In the genomic region with DNA sequence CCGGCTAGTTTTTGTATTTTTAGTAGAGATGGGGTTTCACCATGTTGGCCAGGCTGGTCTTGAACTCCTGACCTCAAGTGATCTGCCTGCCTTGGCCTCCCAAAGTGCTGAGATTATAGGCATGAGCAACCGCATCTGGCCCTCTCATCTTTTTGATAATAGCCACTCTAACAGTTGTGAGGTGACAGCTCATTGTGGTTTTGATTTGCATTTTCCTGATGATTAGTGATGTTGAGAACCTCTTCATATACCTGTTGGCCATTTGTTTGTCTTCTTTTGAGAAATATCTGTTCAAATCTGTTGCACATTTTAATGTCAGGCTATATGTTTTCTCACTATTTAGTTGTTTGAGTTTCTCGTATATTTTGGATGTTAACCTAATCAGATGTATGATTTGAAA, we compare ENCODE assay signal across 7 cellular contexts.
A peak's percentile ranks its signal among the peaks of the same experiment; 100 is the strongest.
DNase-seq lines count a peak whose midpoint lies in the region; ATAC-seq, FAIRE-seq and TF ChIP-seq lines count a peak whose summit lies in the region.
"Not testable (repeated sequence)": the region's sequence is repeated elsewhere in the genome, so short reads cannot be mapped to it uniquely, and the experiment has no call there.

No MANE protein-coding gene starts in this region.

- not testable (repeated sequence) for H3K4me3 ChIP-seq in OCI-LY1 (ENCODE audit: low read depth, low read length, poor library complexity, severe bottlenecking)

- peak; percentile 77 for FAIRE-seq in GM12892 (lab: Jason Lieb, UNC)

- H3K9me2 ChIP-seq in OCI-LY1 (ENCODE audit: low read depth, low read length) = not testable (repeated sequence)

- H3K4me2 ChIP-seq in OCI-LY1 (ENCODE audit: low read length) = not testable (repeated sequence)

- not testable (repeated sequence) for H3K9me3 Mint-ChIP-seq in stimulated activated naive B cell treated with anti-CD40 and anti-IgM and Interleukin-4, amounts not matched to agents 10 μg/mL and 1 μg/mL and 100 μg/mL, for 72 hours

- not testable (repeated sequence) for H3F3A ChIP-seq in OCI-LY1 (ENCODE audit: insufficient read depth, low read length)

- not testable (repeated sequence) for H4K20me1 ChIP-seq in OCI-LY1 (ENCODE audit: insufficient read depth, low read length)

- not testable (repeated sequence) for H3K27me3 ChIP-seq in OCI-LY1 (ENCODE audit: insufficient read depth, low read length)

- H3K4me3 Mint-ChIP-seq in stimulated activated naive B cell treated with anti-CD40 and anti-IgM and Interleukin-4, amounts not matched to agents 10 μg/mL and 1 μg/mL and 100 μg/mL, for 72 hours = not testable (repeated sequence)

- H3K9ac ChIP-seq in OCI-LY1 (ENCODE audit: low read length) = not testable (repeated sequence)

- not testable (repeated sequence) for H3K36me3 ChIP-seq in OCI-LY1 (ENCODE audit: insufficient read depth, low read length)

- not testable (repeated sequence) for TF ChIP-seq CTCF in OCI-LY1 (IDR thresholded peaks at IDR 0.05; ENCODE audit: low read length)

- not testable (repeated sequence) for H3K9me3 ChIP-seq in OCI-LY1 (ENCODE audit: low read length)

- not testable (repeated sequence) for H3K27ac Mint-ChIP-seq in stimulated activated naive B cell treated with anti-CD40 and anti-IgM and Interleukin-4, amounts not matched to agents 10 μg/mL and 1 μg/mL and 100 μg/mL, for 72 hours

- H3K4me1 Mint-ChIP-seq in stimulated activated naive B cell treated with anti-CD40 and anti-IgM and Interleukin-4, amounts not matched to agents 10 μg/mL and 1 μg/mL and 100 μg/mL, for 72 hours = peaks cover 25 to 47% of the 10 kb centered on the region in 2 donors

- H3K79me2 ChIP-seq in OCI-LY1 (ENCODE audit: insufficient read depth, low read length) = not testable (repeated sequence)

- H2AFZ ChIP-seq in OCI-LY1 (ENCODE audit: low read length) = not testable (repeated sequence)

- H3K27ac ChIP-seq in OCI-LY1 (ENCODE audit: low read depth, low read length, poor library complexity, severe bottlenecking) = peak overlapping the region; percentile 23

- DNase-seq in GM12892 (ENCODE audit: insufficient read length); stimulated activated naive B cell treated with anti-CD40 and anti-IgM and Interleukin-4, amounts not matched to agents 10 μg/mL and 1 μg/mL and 100 μg/mL, for 72 hours: not testable (repeated sequence)

- TF ChIP-seq POLR2A in GM12892 (IDR thresholded peaks at IDR 0.05; ENCODE audit: low read depth, low read length) = not testable (repeated sequence)

- H3K27me3 Mint-ChIP-seq in stimulated activated naive B cell treated with anti-CD40 and anti-IgM and Interleukin-4, amounts not matched to agents 10 μg/mL and 1 μg/mL and 100 μg/mL, for 72 hours = not testable (repeated sequence)

- not testable (repeated sequence) for H3K36me3 Mint-ChIP-seq in stimulated activated naive B cell treated with anti-CD40 and anti-IgM and Interleukin-4, amounts not matched to agents 10 μg/mL and 1 μg/mL and 100 μg/mL, for 72 hours

- H3K4me1 ChIP-seq in OCI-LY1 (ENCODE audit: insufficient read depth, low read length, severe bottlenecking) = peaks cover 34% of the 10 kb centered on the region

- ATAC-seq in GM18517 (IDR thresholded peaks at IDR 0.05; ENCODE audit: unreplicated experiment) (peak; percentile 57), GM18907 (IDR thresholded peaks at IDR 0.05; ENCODE audit: unreplicated experiment) (peak; percentile 58), GM21390 (IDR thresholded peaks at IDR 0.05; ENCODE audit: unreplicated experiment) (peak; percentile 67), HG03103 (IDR thresholded peaks at IDR 0.05; ENCODE audit: low read depth, unreplicated experiment) (peak; percentile 49)
- ATAC-seq in stimulated activated naive B cell treated with anti-CD40 and anti-IgM and Interleukin-4, amounts not matched to agents 10 μg/mL and 1 μg/mL and 100 μg/mL, for 72 hours (replicated peaks) = peak; percentile 54 to 62
